In genomic region chrX:15675490-15675921, GRCh38 we compare ENCODE assay signal across 8 cellular contexts. TPM values are rescaled to one million over a fixed set of nuclear protein-coding genes. Genes with fewer than 3 reads are reported as not detected.
A peak's percentile ranks its signal among the peaks of the same experiment; 100 is the strongest.
DNase-seq lines count a peak whose midpoint lies in the region; FAIRE-seq and TF ChIP-seq lines count a peak whose summit lies in the region.

No MANE protein-coding gene starts in this region.

- H3K4me3 ChIP-seq in ascending aorta: peak overlapping the region; percentile 80 to 87
- H3K4me3 ChIP-seq in iPS-15b (ENCODE audit: low read depth, low read length): peak overlapping the region; percentile 93
- H3K4me3 ChIP-seq in skeletal muscle tissue (ENCODE audit: low read length in 3 of 3): peak overlapping the region; percentile 89 to 95 (median 94)

- H3K27ac ChIP-seq in ascending aorta (peak overlapping the region; percentile 97 to 99), skeletal muscle tissue (ENCODE audit: low read depth, low read length) (peak overlapping the region; percentile 94)

- CTCF ChIA-PET in HEK293T (lab: Yijun Ruan, JAX): interaction anchor here (0.6 kb wide), 1 partner anchor 138 kb away, joined by 3 read pairs; no protein-coding TSS in a partner anchor

- H3K9ac ChIP-seq in iPS-15b (ENCODE audit: low read depth, low read length) (peak overlapping the region; percentile 92), skeletal muscle tissue (ENCODE audit: low read depth in 1 of 3, low read length in 3 of 3) (peak overlapping the region; percentile 79 to 93 (median 93))

- FAIRE-seq in GM12892 (lab: Jason Lieb, UNC): no peak

- intact Hi-C loops in ascending aorta (cut with DNase I): loop anchor here (1.0 to 10.0 kb wide), 10 partner anchors 63 to 1777 kb away; partner anchors contain the start of genes AP1S2, CA5B, PIGA and PIR

- H3K4me1 ChIP-seq in ascending aorta (peaks cover 0 to 8% of the 10 kb centered on the region in 2 donors), iPS-15b (ENCODE audit: control insufficient read depth, insufficient read depth, low read length) (no peaks in the 10 kb centered on the region), skeletal muscle tissue (ENCODE audit: control insufficient read depth in 3 of 3, insufficient read depth in 3 of 3, low read length in 3 of 3) (peaks cover 7 to 28% (median 8%) of the 10 kb centered on the region in 3 donors)

- TF ChIP-seq CTCF in ascending aorta (IDR thresholded peaks at IDR 0.05): no peak

- DNase-seq in GM12892 (ENCODE audit: insufficient read length): peak; percentile 61
- peak; percentile 75 for DNase-seq in HEK293T (ENCODE audit: extremely low spot score)
- DNase-seq in NAMALWA (ENCODE audit: low spot score): peak; percentile 81
- peak; percentile 88 for DNase-seq in SW480 (ENCODE audit: low spot score)
- peak; percentile 42 to 91 for DNase-seq in ascending aorta (ENCODE audit: low spot score in 2 of 2)
- DNase-seq in cerebellar cortex (ENCODE audit: low spot score): no peak

- peak; percentile 13; the same call in 1 of the 2 replicates for TF ChIP-seq POLR2A in GM12892 (IDR thresholded peaks at IDR 0.05; ENCODE audit: low read depth, low read length)

- no peaks in the 10 kb centered on the region for H3K27me3 ChIP-seq in ascending aorta
- H3K27me3 ChIP-seq in iPS-15b (ENCODE audit: control insufficient read depth, insufficient read depth, low read length): no peaks in the 10 kb centered on the region
- H3K27me3 ChIP-seq in skeletal muscle tissue (ENCODE audit: control insufficient read depth in 3 of 3, insufficient read depth in 3 of 3, low read length in 3 of 3): peaks cover 0 to 2% (median 0%) of the 10 kb centered on the region in 3 donors

- POLR2A ChIA-PET in HEK293T (lab: Yijun Ruan, JAX): interaction anchor here (0.8 to 1.4 kb wide), 4 partner anchors 8 to 115 kb away, joined by 3 to 4 read pairs (median 4); partner anchors contain the start of gene ZRSR2

- H3K9me3 ChIP-seq in ascending aorta (no peaks in the 10 kb centered on the region), iPS-15b (ENCODE audit: control insufficient read depth, insufficient read depth, low read length) (no peaks in the 10 kb centered on the region), skeletal muscle tissue (ENCODE audit: control insufficient read depth in 3 of 3, low read length in 3 of 3) (no peaks in the 10 kb centered on the region)

- H3K36me3 ChIP-seq in ascending aorta (no peaks in the 10 kb centered on the region), iPS-15b (ENCODE audit: control insufficient read depth, insufficient read depth, low read length) (no peaks in the 10 kb centered on the region), skeletal muscle tissue (ENCODE audit: control insufficient read depth in 3 of 3, insufficient read depth in 3 of 3, low read length in 3 of 3) (peaks cover 0 to 2% (median 0%) of the 10 kb centered on the region in 3 donors)

TF ChIP-seq in HEK293T, 16 proteins besides CTCF, POLR2A, EP300 and RAD21:
- TF ChIP-seq FOXK2 (IDR thresholded peaks at IDR 0.05): no peak
- peak; percentile 29 for TF ChIP-seq L3MBTL2 (conservative IDR thresholded peaks at IDR 0.05)
- TF ChIP-seq SP1 (IDR thresholded peaks at IDR 0.05): peak; percentile 62
- no peak for TF ChIP-seq TARDBP (IDR thresholded peaks at IDR 0.05)
- no peak for TF ChIP-seq PKNOX1 (IDR thresholded peaks at IDR 0.05)
- TF ChIP-seq SUZ12 (IDR thresholded peaks at IDR 0.05): no peak

RNA-seq across cellular contexts. Expression of gene CLTRN, which starts 10.9 kb away (rescaled TPM):
- polyA plus RNA-seq in GM12892 (2012; ENCODE audit: missing spikeins): 0.21 TPM
- not detected for total RNA-seq in ascending aorta
- not detected for total RNA-seq in skeletal muscle tissue
